8 cellular contexts compared by ENCODE assay signal in the genomic region with DNA sequence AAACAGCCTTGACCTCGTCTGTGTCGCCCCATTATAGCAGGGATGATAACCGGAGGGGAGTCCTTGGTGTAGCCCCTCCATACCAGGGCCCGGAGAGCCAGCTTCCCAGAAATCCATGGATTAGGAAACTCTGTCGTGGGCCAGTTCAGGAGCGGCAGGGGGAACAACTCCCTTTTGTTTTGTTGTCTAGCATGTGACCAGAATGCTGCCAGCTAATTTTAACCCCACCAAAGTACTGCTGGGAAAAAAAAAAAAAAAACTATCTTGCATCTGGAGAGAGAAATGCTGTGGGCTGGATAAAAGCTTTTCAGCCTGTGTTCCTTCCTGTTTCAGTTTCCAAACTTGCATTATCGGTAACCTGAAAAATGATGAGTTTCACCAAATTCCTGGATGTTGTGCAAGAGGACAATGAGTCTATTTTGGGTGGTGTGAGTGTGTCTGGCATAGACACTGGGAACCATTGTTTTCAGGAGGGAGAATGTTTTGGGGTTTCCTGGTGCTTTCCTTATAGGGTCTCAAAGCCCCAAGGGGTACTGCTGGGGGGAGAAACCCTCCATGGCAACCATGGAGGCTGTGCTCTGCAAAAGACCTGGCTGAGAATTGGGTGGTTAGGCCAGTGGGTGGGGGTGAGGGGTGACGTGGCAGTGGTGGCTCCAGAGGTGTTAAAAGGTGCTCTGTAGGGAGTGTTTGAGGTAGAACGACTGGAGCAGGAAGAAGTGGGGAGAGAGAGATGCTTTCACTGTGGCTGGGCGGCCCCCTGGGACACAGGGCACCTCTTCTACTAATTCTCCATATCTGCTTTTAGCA. TPM values are rescaled to one million over a fixed set of nuclear protein-coding genes. Genes with fewer than 3 reads are reported as not detected.
A peak's percentile ranks its signal among the peaks of the same experiment; 100 is the strongest.
DNase-seq lines count a peak whose midpoint lies in the region; ATAC-seq and TF ChIP-seq lines count a peak whose summit lies in the region.

No MANE protein-coding gene starts in this region.

- no peak overlapping the region for H3K4me2 ChIP-seq in H9 (ENCODE audit: insufficient read depth, insufficient read length, low read length)

- no peak overlapping the region for H2BK15ac ChIP-seq in H9 (ENCODE audit: low read depth, low read length)

- no peaks in the 10 kb centered on the region for H3K79me2 ChIP-seq in H9 (ENCODE audit: insufficient read depth, low read length)

- H3K14ac ChIP-seq in H9 (ENCODE audit: insufficient read depth, low read length) = no peak overlapping the region

- WGBS in gastroesophageal sphincter (ENCODE audit: low coverage in 1 of 2), 2 donors = 25 to 60% methylated on average over 2 to 3 of the region's 10 CpGs
- no CpG with 5 or more reads among the region's 10 CpGs for WGBS in H9 (ENCODE audit: extremely low coverage, insufficient read length, low lambda C conversion rate)

- H3K9ac ChIP-seq in H9 (ENCODE audit: extremely low read depth, insufficient read length, low read length) = no peak overlapping the region

- peak overlapping the region; percentile 89 to 100 (median 92) for H3K27ac ChIP-seq in gastroesophageal sphincter
- no peak overlapping the region for H3K27ac ChIP-seq in H9 (ENCODE audit: insufficient read length, low read depth, low read length)

- H3K9me3 ChIP-seq in Caco-2 (no peaks in the 10 kb centered on the region), gastroesophageal sphincter (no peaks in the 10 kb centered on the region), H9 (ENCODE audit: control insufficient read depth, low read depth, low read length) (no peaks in the 10 kb centered on the region), BE2C (no peaks in the 10 kb centered on the region)

- H4K91ac ChIP-seq in H9 (ENCODE audit: insufficient read length, low read depth, low read length) = no peak overlapping the region

- no peak overlapping the region for H3T11ph ChIP-seq in H9 (ENCODE audit: low read length)

- H3K27me3 ChIP-seq in Caco-2 (replicated peaks; ENCODE audit: control insufficient read depth, insufficient read depth, low read length) (no peaks in the 10 kb centered on the region), gastroesophageal sphincter (no peaks in the 10 kb centered on the region), H9 (ENCODE audit: insufficient read depth, low read length) (no peaks in the 10 kb centered on the region), BE2C (no peaks in the 10 kb centered on the region)

- H2BK120ac ChIP-seq in H9 (ENCODE audit: low read depth, low read length, poor library complexity, severe bottlenecking) = no peak overlapping the region

- no peak overlapping the region for H4K5ac ChIP-seq in H9 (ENCODE audit: insufficient read length, low read depth, low read length)

- no peak overlapping the region for H4K8ac ChIP-seq in H9 (replicated peaks; ENCODE audit: insufficient read length, low read depth, low read length)

- H2BK20ac ChIP-seq in H9 (ENCODE audit: low read depth, low read length, poor library complexity, severe bottlenecking) = no peak overlapping the region

- TF ChIP-seq POLR2A in gastroesophageal sphincter (IDR thresholded peaks at IDR 0.05) = no peak

- H3K79me1 ChIP-seq in H9 (ENCODE audit: insufficient read depth, low read depth, low read length, poor library complexity, severe bottlenecking) = no peaks in the 10 kb centered on the region

- TF ChIP-seq CTCF in Caco-2 (IDR thresholded peaks at IDR 0.05; ENCODE audit: insufficient read depth in 1 of 2, low read depth in 1 of 2, low read length in 1 of 2, severe bottlenecking in 1 of 2, unreplicated experiment in 1 of 2) (no peak), gastroesophageal sphincter (IDR thresholded peaks at IDR 0.05) (no peak), H9 (conservative IDR thresholded peaks at IDR 0.05) (no peak), BE2C (IDR thresholded peaks at IDR 0.05; ENCODE audit: low read depth, low read length) (no peak)

- no peak overlapping the region for H3K4ac ChIP-seq in H9 (ENCODE audit: low read depth, low read length)

- H3K56ac ChIP-seq in H9 (ENCODE audit: insufficient read length, low read depth, low read length) = no peak overlapping the region

- TF ChIP-seq EP300 in gastroesophageal sphincter (IDR thresholded peaks at IDR 0.05) = no peak

- no peaks in the 10 kb centered on the region for H3K27me3 Mint-ChIP-seq in Caco-2 (ENCODE audit: insufficient read depth, unreplicated experiment)
- H3K27me3 Mint-ChIP-seq in H9 (ENCODE audit: low read depth) = peaks cover 5% of the 10 kb centered on the region

- H3K18ac ChIP-seq in H9 (ENCODE audit: insufficient read length, low read depth, low read length) = no peak overlapping the region

- H3K4me3 ChIP-seq in Caco-2 (ENCODE audit: low read depth, low read length) (no peak overlapping the region), gastroesophageal sphincter (peak overlapping the region in 1 of 2 donors; percentile 5), BE2C (ENCODE audit: low read depth, low read length) (no peak overlapping the region)

- intact Hi-C loops in Caco-2 (cut with micrococcal nuclease; ENCODE audit: unreplicated experiment) = loop anchor here (5.0 kb wide), 1 partner anchor 76 kb away; no protein-coding TSS in a partner anchor

- H3K23me2 ChIP-seq in H9 (ENCODE audit: insufficient read length, low read depth, low read length, poor library complexity, severe bottlenecking) = peaks cover 11% of the 10 kb centered on the region

- no peak overlapping the region for H2AK5ac ChIP-seq in H9 (ENCODE audit: insufficient read length, low read length)

- H3K9me3 Mint-ChIP-seq in Caco-2 (ENCODE audit: unreplicated experiment) = no peaks in the 10 kb centered on the region
- H3K9me3 Mint-ChIP-seq in H9 = no peaks in the 10 kb centered on the region; a peak in 1 of 5 replicates

- H3K4me1 ChIP-seq in Caco-2 = peaks cover 43% of the 10 kb centered on the region
- peaks cover 51 to 87% (median 73%) of the 10 kb centered on the region in 3 donors for H3K4me1 ChIP-seq in gastroesophageal sphincter
- peaks cover 25% of the 10 kb centered on the region for H3K4me1 ChIP-seq in H9 (ENCODE audit: insufficient read depth, low read length)
- peaks cover 57% of the 10 kb centered on the region for H3K4me1 ChIP-seq in BE2C

- H3K23ac ChIP-seq in H9 (ENCODE audit: insufficient read length, low read depth, low read length) = no peak overlapping the region

- H2BK5ac ChIP-seq in H9 (ENCODE audit: insufficient read length, low read length) = no peak overlapping the region

- peak overlapping the region; percentile 86 for H3K27ac Mint-ChIP-seq in Caco-2 (ENCODE audit: unreplicated experiment)
- peak overlapping the region in 1 of 3 experiments; percentile 78; a peak in 2 of 7 replicates for H3K27ac Mint-ChIP-seq in H9

- ATAC-seq in gastroesophageal sphincter = peak; percentile 33

- no peak overlapping the region for H2AFZ ChIP-seq in H9 (ENCODE audit: low read length)

- peaks cover 3% of the 10 kb centered on the region for H4K20me1 ChIP-seq in H9 (ENCODE audit: control insufficient read depth, insufficient read depth, insufficient read length)

- BruUV-seq in Caco-2 (replicated peaks; lab: Mats Ljungman, UMichigan) = no TSS peak

- H3K36me3 ChIP-seq in Caco-2 (ENCODE audit: control insufficient read depth, insufficient read depth, low read length) = no peaks in the 10 kb centered on the region
- no peaks in the 10 kb centered on the region for H3K36me3 ChIP-seq in gastroesophageal sphincter
- no peaks in the 10 kb centered on the region for H3K36me3 ChIP-seq in BE2C

- CTCF ChIA-PET in Caco-2 (lab: Charles Lee) = interaction anchor here (1.8 kb wide), 1 partner anchor 130 kb away, joined by 8 read pairs; no protein-coding TSS in a partner anchor

- DNase-seq in Caco-2 (no peak), NAMALWA (ENCODE audit: low spot score) (peak; percentile 61), activated gamma-delta T cell (lab: John Stamatoyannopoulos, UW) (peak; percentile 28), pons (ENCODE audit: low spot score) (peak; percentile 91), UCSD-AML1 (lab: John Stamatoyannopoulos, UW; ENCODE audit: unreplicated experiment) (no peak), H9 (no peak), BE2C (no peak)

- H3K36me3 Mint-ChIP-seq in Caco-2 (ENCODE audit: insufficient read depth, unreplicated experiment) (no peaks in the 10 kb centered on the region), H9 (ENCODE audit: insufficient read depth in 1 of 3, low read depth in 3 of 3) (no peaks in the 10 kb centered on the region)

- H3K4me1 Mint-ChIP-seq in Caco-2 (ENCODE audit: low read depth, unreplicated experiment) (peaks cover 41% of the 10 kb centered on the region), H9 (peaks cover 61 to 66% of the 10 kb centered on the region in 2 experiments)

- H2BK12ac ChIP-seq in H9 (ENCODE audit: insufficient read length, low read depth, low read length) = no peak overlapping the region

- H3K4me3 Mint-ChIP-seq in Caco-2 (ENCODE audit: unreplicated experiment) (no peak overlapping the region), H9 (no peak overlapping the region; a peak in 1 of 5 replicates)

- POLR2A ChIA-PET in Caco-2 (lab: Charles Lee) = interaction anchor here (1.1 kb wide), 1 partner anchor 15 kb away, joined by 5 read pairs; a partner anchor contains a TSS

RNA-seq across cellular contexts. Expression of a gene that starts 14.9 kb away (rescaled TPM):
- 24.1 and 24.7 TPM in 2 replicates for total RNA-seq in Caco-2 (2022)
- 10 to 100 TPM; 53.7 to 75.6 (median 59.9) TPM for total RNA-seq in gastroesophageal sphincter
- 59.0 and 60.1 TPM in 2 replicates for total RNA-seq in H9 (2021)
- polyA plus RNA-seq in BE2C (2012; ENCODE audit: insufficient read depth, insufficient read length, low read depth) = 148 TPM

RNA-seq across cellular contexts. Expression of a gene that starts 54.7 kb away (rescaled TPM):
- total RNA-seq in Caco-2 (2022) = 12.8 and 15.4 TPM in 2 replicates
- 10 to 100 TPM; 49.0 to 74.1 (median 60.4) TPM for total RNA-seq in gastroesophageal sphincter
- total RNA-seq in H9 (2021) = 22.2 and 23.4 TPM in 2 replicates
- 28.9 TPM for polyA plus RNA-seq in BE2C (2012; ENCODE audit: insufficient read depth, insufficient read length, low read depth)

Comparison
In these comparisons a context has a peak if more than half of its experiments do, and no peak if none do; other contexts are left out.
1. DNase-seq: peak in NAMALWA (single experiment), activated gamma-delta T cell (single experiment) and pons (single experiment); none in Caco-2 (0 of 2), UCSD-AML1 (single experiment), H9 (single experiment) and BE2C (single experiment).